8 cellular contexts compared by ENCODE assay signal in genomic region chr12:2613674-2614073, GRCh38.
DNase-seq lines count a peak whose midpoint lies in the region; ATAC-seq, FAIRE-seq and TF ChIP-seq lines count a peak whose summit lies in the region.
"Had no signal": no experiment of that assay in that cellular context is flagged by ENCODE, and none has a peak within 500 bp of the region (broad histone marks: within the 10 kb centered on the region; RNA-seq: fewer than 3 reads in every experiment).

No MANE protein-coding gene starts in this region.

- FAIRE-seq in kidney (lab: Jason Lieb, UNC): no peak

- intact Hi-C loops in kidney (cut with DNase I): no loop called here

- H3K4me1 ChIP-seq in kidney (ENCODE audit: control insufficient read depth in 1 of 2, insufficient read depth in 1 of 2, low read depth in 1 of 2, low read length in 2 of 2): no peaks in the 10 kb centered on the region

- no peak overlapping the region for H3K27ac ChIP-seq in kidney (ENCODE audit: low read depth in 2 of 2, low read length in 2 of 2)

- TF ChIP-seq CTCF in kidney (IDR thresholded peaks at IDR 0.05; ENCODE audit: borderline replicate concordance, extremely low read depth, insufficient read depth): no peak

- H3K4me3 ChIP-seq in kidney (ENCODE audit: low read length in 2 of 2): no peak overlapping the region

- H3K36me3 ChIP-seq in kidney (ENCODE audit: control insufficient read depth in 1 of 2, insufficient read depth in 2 of 2, low read length in 2 of 2): no peaks in the 10 kb centered on the region

- DNase-seq in NCI-H460 (ENCODE audit: extremely low read depth, low read depth): peak; percentile 2
- DNase-seq in fibroblast of gingiva (ENCODE audit: low read depth): peak; percentile 92
- DNase-seq in stimulated activated CD4-positive, alpha-beta T cell treated with anti-CD3 and anti-CD28 coated beads, TNF-alpha, amount 100 ng/mL, for 24 hours (ENCODE audit: low read depth in 3 of 3): peak in 2 of 3 experiments; percentile 8 to 48
- DNase-seq in DMS79 (lab: John Stamatoyannopoulos, UW): no peak
- no peak for DNase-seq in kidney
- DNase-seq in OCI-M2 (lab: John Stamatoyannopoulos, UW; ENCODE audit: unreplicated experiment): no peak
- DNase-seq: NCI-H2029 had no signal

- no peaks in the 10 kb centered on the region for H3K9me3 ChIP-seq in kidney (ENCODE audit: control insufficient read depth in 1 of 2, low read length in 2 of 2)

- peak; percentile 80 for ATAC-seq in GM21619 (IDR thresholded peaks at IDR 0.05; ENCODE audit: unreplicated experiment)

- no peak overlapping the region for H3K9ac ChIP-seq in kidney (ENCODE audit: low read length in 2 of 2)

Comparison
In these comparisons a context has a peak if more than half of its experiments do, and no peak if none do; other contexts are left out.
1. DNase-seq: peak in NCI-H460 (single experiment), fibroblast of gingiva (single experiment) and stimulated activated CD4-positive, alpha-beta T cell treated with anti-CD3 and anti-CD28 coated beads, TNF-alpha, amount 100 ng/mL, for 24 hours (2 of 3); none in DMS79 (single experiment), kidney (single experiment) and OCI-M2 (single experiment).